Comparison of ENCODE assay signal across 1 cellular context in genomic region chr11:120289426-120289825, GRCh38.
TF ChIP-seq lines count a peak whose summit lies in the region.

No MANE protein-coding gene starts in this region.

TF ChIP-seq in endothelial cell of umbilical vein, 7 proteins besides CTCF, POLR2A, EP300 and RAD21 (continued from another document):
- TF ChIP-seq MAX (IDR thresholded peaks at IDR 0.05; ENCODE audit: insufficient read depth, insufficient read length), result no peak
